In the genomic region with DNA sequence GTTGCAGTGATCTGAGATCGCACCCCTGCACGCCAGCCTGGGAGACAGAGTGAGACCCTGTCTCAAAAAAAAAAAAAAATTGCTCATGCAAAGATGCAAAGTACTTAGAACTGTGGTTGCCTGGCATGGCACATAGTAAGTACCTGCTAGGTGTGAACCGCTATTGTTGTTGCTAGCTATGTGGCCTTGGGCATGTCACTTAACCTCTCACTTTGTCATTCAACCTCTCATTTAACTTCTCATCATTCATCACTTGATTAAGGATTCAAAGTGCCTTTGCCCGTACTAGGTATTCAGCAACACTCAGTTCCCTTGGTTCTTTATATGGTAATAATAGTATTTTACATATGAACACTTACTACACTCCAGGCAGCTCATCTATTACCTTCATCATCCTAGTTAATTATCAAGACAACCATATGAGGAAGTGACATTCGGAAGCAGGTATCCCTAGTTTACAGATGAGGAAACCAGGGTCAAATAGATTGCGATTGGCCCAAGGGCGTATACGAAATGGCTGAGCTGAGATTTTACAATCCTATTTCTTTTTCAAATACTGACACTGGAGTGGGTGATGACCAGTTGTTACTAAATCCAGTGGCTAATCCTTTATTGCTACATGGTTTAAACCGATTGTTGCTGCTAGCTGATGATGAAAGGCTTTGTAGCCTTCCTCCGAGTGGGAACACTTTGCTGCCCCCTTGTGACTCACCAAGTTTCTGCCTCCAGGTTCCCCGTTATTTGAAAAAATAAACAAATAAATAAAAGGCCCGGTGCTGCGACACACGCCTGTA, we compare ENCODE assay signal across 8 cellular contexts. TPM values are rescaled to one million over a fixed set of nuclear protein-coding genes. Genes with fewer than 3 reads are reported as not detected.
A peak's percentile ranks its signal among the peaks of the same experiment; 100 is the strongest.
DNase-seq lines count a peak whose midpoint lies in the region; ATAC-seq, FAIRE-seq and TF ChIP-seq lines count a peak whose summit lies in the region.

No MANE protein-coding gene starts in this region.

- peak; percentile 89 for TF ChIP-seq RAD21 in GM12878 (IDR thresholded peaks at IDR 0.05; ENCODE audit: insufficient read depth, low read depth, low read length)

- CTCF ChIA-PET in GM12878 (lab: Yijun Ruan, JAX) = interaction anchor here (0.6 to 10.0 kb wide), 69 partner anchors 9 to 1940 kb away, joined by 3 to 163 read pairs (median 7); a partner anchor contains a TSS

- H3K4me3 ChIP-seq in GM12875 (ENCODE audit: low read depth, low read length) (no peak overlapping the region), GM12878 (no peak overlapping the region), kidney epithelial cell (ENCODE audit: low read depth, low read length) (no peak overlapping the region)

- FAIRE-seq in GM12878 (lab: Jason Lieb, UNC) = peak; percentile 91

- SMC1A ChIA-PET in GM12878 (lab: Charles Lee; ENCODE audit: uncharacterized antibody, unreplicated experiment) = interaction anchor here (0.7 to 8.2 kb wide), 58 partner anchors 8 to 251 kb away, joined by 3 to 166 read pairs (median 7); a partner anchor contains a TSS

- H3K4me2 ChIP-seq in GM12878 (ENCODE audit: control insufficient read depth, insufficient read depth) = no peak overlapping the region

- BruUV-seq in GM12878 (replicated peaks; lab: Mats Ljungman, UMichigan) = no TSS peak

- H3K9me3 ChIP-seq in GM12878 (replicated peaks; ENCODE audit: control insufficient read depth, insufficient read depth, low read length) = no peaks in the 10 kb centered on the region

- H3K9ac ChIP-seq in GM12878 (ENCODE audit: control insufficient read depth, insufficient read depth, low read length) = no peak overlapping the region

- RAD21 ChIA-PET in GM12878 (lab: Charles Lee; ENCODE audit: unreplicated experiment) = interaction anchor here (0.6 to 5.0 kb wide), 40 partner anchors 9 to 217 kb away, joined by 3 to 60 read pairs (median 7); a partner anchor contains a TSS

- TF ChIP-seq EP300 in GM12878 (IDR thresholded peaks at IDR 0.05; ENCODE audit: borderline replicate concordance in 1 of 2, control insufficient read depth in 1 of 2, low read depth in 2 of 2, low read length in 2 of 2) = no peak

- 48% methylated on average over 14 of the region's 14 CpGs for WGBS in GM12878 (ENCODE audit: insufficient coverage, insufficient replicate concordance, low lambda C conversion rate, missing lambda C conversion rate)

- H3K4me1 ChIP-seq in GM12878 (ENCODE audit: control insufficient read depth, insufficient read depth, low read length) = no peaks in the 10 kb centered on the region

- H2AFZ ChIP-seq in GM12878 (ENCODE audit: control insufficient read depth, low read depth, low read length) = no peak overlapping the region; the same call in 1 of the 2 replicates

- DNase-seq in A172 (ENCODE audit: low spot score) = peak; percentile 30
- peak; percentile 84 for DNase-seq in MV-4-11 (lab: John Stamatoyannopoulos, UW)
- peak; percentile 62 for DNase-seq in T-helper 9 cell
- peak; percentile 31 for DNase-seq in GM12878 (ENCODE audit: low read depth, low spot score)
- no peak for DNase-seq in kidney epithelial cell (ENCODE audit: low read depth)
- peak; percentile 67 for DNase-seq in stimulated activated CD4-positive, alpha-beta T cell treated with anti-CD3 and anti-CD28 coated beads, Interleukin-4, amount 100 ng/mL, for 24 hours

- TF ChIP-seq CTCF in GM12875 (IDR thresholded peaks at IDR 0.05; ENCODE audit: borderline replicate concordance, insufficient read depth, low read depth, low read length) (peak; percentile 58; the same call in 1 of the 2 replicates), GM12878 (IDR thresholded peaks at IDR 0.05 in 2 of 3, conservative IDR thresholded peaks at IDR 0.05 in 1 of 3; ENCODE audit: control insufficient read depth in 2 of 3, extremely low read depth in 1 of 3, insufficient read depth in 1 of 3, low read depth in 3 of 3, low read length in 3 of 3) (peak; percentile 61 to 85 (median 76)), kidney epithelial cell (IDR thresholded peaks at IDR 0.05; ENCODE audit: insufficient read depth, low read length, poor library complexity, severe bottlenecking) (peak; percentile 51)

- H3K27ac ChIP-seq in GM12878 (ENCODE audit: control insufficient read depth, insufficient read depth) = no peak overlapping the region

- ATAC-seq in GM12878 (peak; percentile 77), HG03432 (IDR thresholded peaks at IDR 0.05; ENCODE audit: unreplicated experiment) (no peak)

- H3K27me3 ChIP-seq in GM12878 (replicated peaks in 1 of 2; ENCODE audit: control insufficient read depth in 2 of 2, insufficient read depth in 2 of 2, low read length in 1 of 2) = no peaks in the 10 kb centered on the region
- no peaks in the 10 kb centered on the region for H3K27me3 ChIP-seq in kidney epithelial cell (ENCODE audit: control insufficient read depth, insufficient read depth, low read length)

- H3K79me2 ChIP-seq in GM12878 (ENCODE audit: control insufficient read depth, insufficient read depth, low read length) = no peaks in the 10 kb centered on the region

- H3K36me3 ChIP-seq in GM12878 (ENCODE audit: control insufficient read depth in 2 of 2, insufficient read depth in 2 of 2, low read length in 1 of 2) = no peaks in the 10 kb centered on the region
- no peaks in the 10 kb centered on the region for H3K36me3 ChIP-seq in kidney epithelial cell (ENCODE audit: control insufficient read depth, insufficient read depth, low read length)

- intact Hi-C loops in GM12878 (cut with micrococcal nuclease; ENCODE audit: unreplicated experiment) = loop anchor here (1.0 to 2.0 kb wide), 6 partner anchors 31 to 241 kb away; no protein-coding TSS in a partner anchor

- no peaks in the 10 kb centered on the region for H4K20me1 ChIP-seq in GM12878 (ENCODE audit: control insufficient read depth, insufficient read depth)

- no peak for TF ChIP-seq POLR2A in GM12878 (IDR thresholded peaks at IDR 0.05; ENCODE audit: low read depth, low read length)

- in situ Hi-C loops in GM12878 (cut with MboI) = loop anchor here (5.0 kb wide), 2 partner anchors 107 to 212 kb away; no protein-coding TSS in a partner anchor

- POLR2A ChIA-PET in GM12878 (lab: Charles Lee) = interaction anchor here (0.9 to 3.7 kb wide), 7 partner anchors 39 to 214 kb away, joined by 3 to 23 read pairs (median 5); a partner anchor contains a TSS

TF ChIP-seq in GM12878, 131 proteins besides CTCF, POLR2A, EP300 and RAD21 (continues in another document):
- no peak for TF ChIP-seq ESRRA (IDR thresholded peaks at IDR 0.05; ENCODE audit: low read length)
- no peak for TF ChIP-seq CBX5 (IDR thresholded peaks at IDR 0.05; ENCODE audit: low read depth)

RNA-seq across cellular contexts. Expression of a gene that starts 28.8 kb away (rescaled TPM):
- 0.72 TPM in 1 of 2 replicates, not detected in the other for total RNA-seq in A172 (2014; rRNA removed; shearing (Covaris generic))
- total RNA-seq in GM12878 (2013; cell fraction: nucleolus; rRNA removed) = 3.8 and 5.0 TPM in 2 replicates
- total RNA-seq in GM12878 (2014; rRNA removed) = 5.4 and 5.6 TPM in 2 replicates
- total RNA-seq in GM12878 (2014; rRNA removed; fragmentation: Illumina TruSeq; extraction: Trizol) = 1.5 and 1.6 TPM in 2 replicates
- 7.4 and 7.8 TPM in 2 replicates for total RNA-seq in GM12878 (2021)
- not detected for polyA plus RNA-seq in GM12878 (2011; ENCODE audit: low read depth)
- 1.3 and 2.2 TPM in 2 replicates for polyA plus RNA-seq in GM12878 (2011; rRNA removed)
- polyA plus RNA-seq in GM12878 (2011; cell fraction: cytosol; rRNA removed) = 2.3 and 3.7 TPM in 2 replicates
- polyA plus RNA-seq in GM12878 (2011; cell fraction: nucleus; rRNA removed) = 2.3 TPM in 2 replicates
- polyA plus RNA-seq in GM12878 (2012) = 1.0 and 2.8 TPM in 2 replicates
- 0.41 and 1.4 TPM in 2 replicates for polyA plus RNA-seq in GM12878 (2014; fragmentation: Illumina TruSeq; extraction: Trizol)
- polyA plus RNA-seq in GM12878 (2014; fragmentation: Nextera tagmentation; extraction: Ambion mirVana) = under 1 TPM; 0.27 to 0.69 TPM
- 5.7 and 6.1 TPM in 2 replicates for polyA plus RNA-seq in GM12878 (2014; rRNA removed)
- 1 to 10 TPM; 2.9 to 3.7 TPM for polyA plus RNA-seq in GM12878 (2016; fragmentation: Nextera tagmentation; extraction: Ambion mirVana)
- polyA minus RNA-seq in GM12878 (2011; rRNA and poly(A)+ RNA removed) = 0.37 and 1.6 TPM in 2 replicates
- polyA minus RNA-seq in GM12878 (2011; cell fraction: cytosol; rRNA and poly(A)+ RNA removed) = 0.94 and 1.1 TPM in 2 replicates
- 0.67 and 1.1 TPM in 2 replicates for polyA minus RNA-seq in GM12878 (2011; cell fraction: nucleus; rRNA and poly(A)+ RNA removed)
- not detected in 2 replicates for total RNA-seq in kidney epithelial cell

RNA-seq across cellular contexts. Expression of a gene that starts 36.6 kb away (rescaled TPM):
- total RNA-seq in A172 (2014; rRNA removed; shearing (Covaris generic)) = 13.9 and 15.3 TPM in 2 replicates
- total RNA-seq in GM12878 (2013; cell fraction: nucleolus; rRNA removed) = 335 and 357 TPM in 2 replicates
- total RNA-seq in GM12878 (2014; rRNA removed) (139 and 150 TPM in 2 replicates), GM12878 (2014; rRNA removed; fragmentation: Illumina TruSeq; extraction: Trizol) (161 and 168 TPM in 2 replicates), GM12878 (2021) (215 and 222 TPM in 2 replicates), kidney epithelial cell (30.2 and 32.0 TPM in 2 replicates)
- polyA plus RNA-seq in GM12878 (2011; ENCODE audit: low read depth) = 98.0 TPM
- polyA plus RNA-seq in GM12878 (2011; rRNA removed) (240 and 297 TPM in 2 replicates), GM12878 (2014; fragmentation: Illumina TruSeq; extraction: Trizol) (324 and 353 TPM in 2 replicates), GM12878 (2014; fragmentation: Nextera tagmentation; extraction: Ambion mirVana) (10 to 100 TPM; 37.2 to 48.4 TPM), GM12878 (2014; rRNA removed) (139 and 148 TPM in 2 replicates), GM12878 (2016; fragmentation: Nextera tagmentation; extraction: Ambion mirVana) (100 to 1,000 TPM; 147 to 160 TPM)
- 350 and 363 TPM in 2 replicates for polyA plus RNA-seq in GM12878 (2011; cell fraction: cytosol; rRNA removed)
- 168 and 185 TPM in 2 replicates for polyA plus RNA-seq in GM12878 (2011; cell fraction: nucleus; rRNA removed)
- polyA plus RNA-seq in GM12878 (2012) = 211 and 281 TPM in 2 replicates
- 422 and 449 TPM in 2 replicates for polyA minus RNA-seq in GM12878 (2011; rRNA and poly(A)+ RNA removed)
- polyA minus RNA-seq in GM12878 (2011; cell fraction: cytosol; rRNA and poly(A)+ RNA removed) = 122 and 141 TPM in 2 replicates
- 70.4 and 70.7 TPM in 2 replicates for polyA minus RNA-seq in GM12878 (2011; cell fraction: nucleus; rRNA and poly(A)+ RNA removed)
